Comparison of ENCODE assay signal across 9 cellular contexts in genomic region chr20:31699801-31700728, GRCh38. TPM values are rescaled to one million over a fixed set of nuclear protein-coding genes. Genes with fewer than 3 reads are reported as not detected.
DNase-seq lines count a peak whose midpoint lies in the region; ATAC-seq, FAIRE-seq and TF ChIP-seq lines count a peak whose summit lies in the region.
"Had no signal": no experiment of that assay in that cellular context is flagged by ENCODE, and none has a peak within 500 bp of the region (broad histone marks: within the 10 kb centered on the region; RNA-seq: fewer than 3 reads in every experiment).

No MANE protein-coding gene starts in this region.

- H3K4me2 ChIP-seq in KMS-11 = peak overlapping the region; percentile 92

- H3K4me1 Mint-ChIP-seq in activated T-helper 1 cell treated with anti-CD3 and anti-CD28 coated beads, Interleukin-12 subunit alpha, Interleukin-12 subunit beta, Interleukin-2, Interleukin-4 antibody, amounts not matched to agents 30 ng/mL and 10 ng/mL and 1 ng/mL, durations not matched to agents 14 hours and 24 hours and 36 hours (ENCODE audit: low read depth) = peaks cover 72% of the 10 kb centered on the region
- H3K4me1 Mint-ChIP-seq in stimulated activated naive B cell treated with anti-CD40 and anti-IgM and Interleukin-4, amounts not matched to agents 10 μg/mL and 1 μg/mL and 100 μg/mL, for 72 hours = peaks cover 48 to 89% of the 10 kb centered on the region in 2 donors

- H3K36me3 ChIP-seq in KMS-11 (ENCODE audit: insufficient read depth) (no peaks in the 10 kb centered on the region), kidney (ENCODE audit: control insufficient read depth in 1 of 2, insufficient read depth in 2 of 2, low read length in 2 of 2) (peaks cover 8 to 10% of the 10 kb centered on the region in 2 donors), mucosa of descending colon (ENCODE audit: low read depth) (no peaks in the 10 kb centered on the region)

- H3K27me3 Mint-ChIP-seq in activated T-helper 1 cell treated with anti-CD3 and anti-CD28 coated beads, Interleukin-12 subunit alpha, Interleukin-12 subunit beta, Interleukin-2, Interleukin-4 antibody, amounts not matched to agents 30 ng/mL and 10 ng/mL and 1 ng/mL, durations not matched to agents 14 hours and 24 hours and 36 hours (ENCODE audit: insufficient read depth) = no peaks in the 10 kb centered on the region
- no peaks in the 10 kb centered on the region for H3K27me3 Mint-ChIP-seq in stimulated activated naive B cell treated with anti-CD40 and anti-IgM and Interleukin-4, amounts not matched to agents 10 μg/mL and 1 μg/mL and 100 μg/mL, for 72 hours

- ATAC-seq in stimulated activated naive B cell treated with anti-CD40 and anti-IgM and Interleukin-4, amounts not matched to agents 10 μg/mL and 1 μg/mL and 100 μg/mL, for 72 hours (replicated peaks) = no peak
- no peak for ATAC-seq in mucosa of descending colon

- H3K4me3 Mint-ChIP-seq in activated T-helper 1 cell treated with anti-CD3 and anti-CD28 coated beads, Interleukin-12 subunit alpha, Interleukin-12 subunit beta, Interleukin-2, Interleukin-4 antibody, amounts not matched to agents 30 ng/mL and 10 ng/mL and 1 ng/mL, durations not matched to agents 14 hours and 24 hours and 36 hours = peak overlapping the region; percentile 35
- H3K4me3 Mint-ChIP-seq in stimulated activated naive B cell treated with anti-CD40 and anti-IgM and Interleukin-4, amounts not matched to agents 10 μg/mL and 1 μg/mL and 100 μg/mL, for 72 hours = peak overlapping the region; percentile 15 to 18

- H4K20me1 ChIP-seq in KMS-11 (ENCODE audit: insufficient read depth) = no peaks in the 10 kb centered on the region

- H3K27ac Mint-ChIP-seq in activated T-helper 1 cell treated with anti-CD3 and anti-CD28 coated beads, Interleukin-12 subunit alpha, Interleukin-12 subunit beta, Interleukin-2, Interleukin-4 antibody, amounts not matched to agents 30 ng/mL and 10 ng/mL and 1 ng/mL, durations not matched to agents 14 hours and 24 hours and 36 hours = peak overlapping the region; percentile 83
- peak overlapping the region; percentile 86 for H3K27ac Mint-ChIP-seq in stimulated activated naive B cell treated with anti-CD40 and anti-IgM and Interleukin-4, amounts not matched to agents 10 μg/mL and 1 μg/mL and 100 μg/mL, for 72 hours

- no peaks in the 10 kb centered on the region for H3K27me3 ChIP-seq in KMS-11 (ENCODE audit: insufficient read depth, low read depth)

- H3K27ac ChIP-seq in KMS-11 = peak overlapping the region; percentile 74; the same call in 1 of the 2 replicates
- H3K27ac ChIP-seq in kidney (ENCODE audit: low read depth in 2 of 2, low read length in 2 of 2) = peak overlapping the region; percentile 82 to 94

- no peak overlapping the region for H3K4me3 ChIP-seq in KMS-11 (IDR thresholded peaks at IDR 0.05; ENCODE audit: insufficient read depth, low read depth, low read length)
- no peak overlapping the region for H3K4me3 ChIP-seq in kidney (ENCODE audit: low read length in 2 of 2)
- no peak overlapping the region for H3K4me3 ChIP-seq in mucosa of descending colon

- peaks cover 71% of the 10 kb centered on the region; the same call in 1 of the 2 replicates for H3K79me2 ChIP-seq in KMS-11 (ENCODE audit: insufficient read depth, low read depth)

- H3K36me3 Mint-ChIP-seq in activated T-helper 1 cell treated with anti-CD3 and anti-CD28 coated beads, Interleukin-12 subunit alpha, Interleukin-12 subunit beta, Interleukin-2, Interleukin-4 antibody, amounts not matched to agents 30 ng/mL and 10 ng/mL and 1 ng/mL, durations not matched to agents 14 hours and 24 hours and 36 hours (ENCODE audit: low read depth) = peaks cover 51% of the 10 kb centered on the region
- peaks cover 36 to 57% of the 10 kb centered on the region in 2 donors for H3K36me3 Mint-ChIP-seq in stimulated activated naive B cell treated with anti-CD40 and anti-IgM and Interleukin-4, amounts not matched to agents 10 μg/mL and 1 μg/mL and 100 μg/mL, for 72 hours

- no peak overlapping the region for H2AFZ ChIP-seq in KMS-11 (ENCODE audit: low read depth)

- H3K9me3 ChIP-seq in kidney (ENCODE audit: control insufficient read depth in 1 of 2, low read length in 2 of 2) = no peaks in the 10 kb centered on the region
- no peaks in the 10 kb centered on the region for H3K9me3 ChIP-seq in mucosa of descending colon

- H3K4me1 ChIP-seq in KMS-11 (ENCODE audit: low read depth, poor library complexity, severe bottlenecking) (peaks cover 96% of the 10 kb centered on the region), kidney (ENCODE audit: control insufficient read depth in 1 of 2, insufficient read depth in 1 of 2, low read depth in 1 of 2, low read length in 2 of 2) (peaks cover 48% of the 10 kb centered on the region in 2 donors), mucosa of descending colon (ENCODE audit: low read depth) (peaks cover 40% of the 10 kb centered on the region)

- no peaks in the 10 kb centered on the region for H3K9me3 Mint-ChIP-seq in activated T-helper 1 cell treated with anti-CD3 and anti-CD28 coated beads, Interleukin-12 subunit alpha, Interleukin-12 subunit beta, Interleukin-2, Interleukin-4 antibody, amounts not matched to agents 30 ng/mL and 10 ng/mL and 1 ng/mL, durations not matched to agents 14 hours and 24 hours and 36 hours
- no peaks in the 10 kb centered on the region for H3K9me3 Mint-ChIP-seq in stimulated activated naive B cell treated with anti-CD40 and anti-IgM and Interleukin-4, amounts not matched to agents 10 μg/mL and 1 μg/mL and 100 μg/mL, for 72 hours

- no peak for TF ChIP-seq CTCF in KMS-11 (conservative IDR thresholded peaks at IDR 0.05; ENCODE audit: low read depth, low read length)
- TF ChIP-seq CTCF in kidney (IDR thresholded peaks at IDR 0.05; ENCODE audit: borderline replicate concordance, extremely low read depth, insufficient read depth) = no peak
- TF ChIP-seq CTCF in mucosa of descending colon (IDR thresholded peaks at IDR 0.05) = no peak

- H3K9ac ChIP-seq in KMS-11 (no peak overlapping the region), kidney (ENCODE audit: low read length in 2 of 2) (peak overlapping the region in 1 of 2 donors; percentile 72)

- intact Hi-C loops in activated T-helper 1 cell treated with anti-CD3 and anti-CD28 coated beads, Interleukin-12 subunit alpha, Interleukin-12 subunit beta, Interleukin-2, Interleukin-4 antibody, amounts not matched to agents 30 ng/mL and 10 ng/mL and 1 ng/mL, durations not matched to agents 14 hours and 24 hours and 36 hours (cut with micrococcal nuclease) = loop anchor here (1.0 to 2.0 kb wide), 3 partner anchors 17 to 25 kb away; no protein-coding TSS in a partner anchor
- intact Hi-C loops in kidney (cut with DNase I) = no loop called here
- intact Hi-C loops in mucosa of descending colon (cut with DNase I, micrococcal nuclease) = no loop called here

- no peak for FAIRE-seq in kidney (lab: Jason Lieb, UNC)

- DNase-seq in activated T-helper 1 cell treated with anti-CD3 and anti-CD28 coated beads, Interleukin-12 subunit alpha, Interleukin-12 subunit beta, Interleukin-2, Interleukin-4 antibody, amounts not matched to agents 30 ng/mL and 10 ng/mL and 1 ng/mL, durations not matched to agents 14 hours and 24 hours and 36 hours (ENCODE audit: low spot score) = no peak
- DNase-seq in kidney (no peak), mucosa of descending colon (no peak), NCI-H345 (lab: John Stamatoyannopoulos, UW) (no peak), NCI-H1417 (lab: John Stamatoyannopoulos, UW) (no peak), pons (ENCODE audit: low spot score) (no peak)
- no peak for DNase-seq in stimulated activated naive B cell treated with anti-CD40 and anti-IgM and Interleukin-4, amounts not matched to agents 10 μg/mL and 1 μg/mL and 100 μg/mL, for 72 hours
- DNase-seq: stimulated activated CD8-positive, alpha-beta memory T cell treated with anti-CD3 and anti-CD28 coated beads, Interleukin-4, amount 100 ng/mL, for 48 hours had no signal

RNA-seq across cellular contexts. Expression of gene BCL2L1, which starts 22.6 kb away (rescaled TPM):
- 417 and 420 TPM in 2 replicates for total RNA-seq in activated T-helper 1 cell treated with anti-CD3 and anti-CD28 coated beads, Interleukin-12 subunit alpha, Interleukin-12 subunit beta, Interleukin-2, Interleukin-4 antibody, amounts not matched to agents 30 ng/mL and 10 ng/mL and 1 ng/mL, durations not matched to agents 14 hours and 24 hours and 36 hours
- 139 TPM for total RNA-seq in kidney
- polyA plus RNA-seq in kidney (ENCODE audit: insufficient read depth, low read depth, low replicate concordance) = 132 TPM
- 10 to 100 TPM; 76.2 to 90.3 (median 78.1) TPM for total RNA-seq in mucosa of descending colon

RNA-seq across cellular contexts. Expression of gene TPX2, which starts 39.0 kb away (rescaled TPM):
- 53.3 and 54.4 TPM in 2 replicates for total RNA-seq in activated T-helper 1 cell treated with anti-CD3 and anti-CD28 coated beads, Interleukin-12 subunit alpha, Interleukin-12 subunit beta, Interleukin-2, Interleukin-4 antibody, amounts not matched to agents 30 ng/mL and 10 ng/mL and 1 ng/mL, durations not matched to agents 14 hours and 24 hours and 36 hours
- 1.4 TPM for total RNA-seq in kidney
- 0.47 TPM for polyA plus RNA-seq in kidney (ENCODE audit: insufficient read depth, low read depth, low replicate concordance)
- total RNA-seq in mucosa of descending colon = 10 to 100 TPM in 1 of 3 donors, 1 to 10 TPM in 2; 3.0 to 26.6 (median 8.8) TPM
